1 cellular context compared by ENCODE assay signal in the genomic region with DNA sequence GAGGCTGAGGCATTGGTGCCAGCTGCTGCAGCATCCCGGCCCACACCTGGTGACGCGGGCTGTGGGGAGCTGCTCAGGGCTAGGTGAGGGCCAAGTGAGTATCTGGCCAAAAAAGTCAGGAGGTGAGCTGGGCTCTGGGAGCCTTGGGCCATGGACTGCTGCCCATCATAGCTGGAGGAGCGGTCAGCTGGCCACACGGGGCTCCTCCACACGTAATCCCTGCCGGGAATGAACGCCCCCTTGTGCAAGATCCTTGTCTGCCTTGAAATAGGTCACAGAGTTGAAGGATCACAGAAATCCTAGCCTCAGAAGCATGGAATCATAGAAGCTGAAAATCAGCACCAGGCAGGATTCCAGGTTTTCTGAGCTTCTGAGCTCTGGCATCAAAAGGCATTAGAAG.
TF ChIP-seq lines count a peak whose summit lies in the region.

No MANE protein-coding gene starts in this region.

TF ChIP-seq in HepG2, 621 proteins besides CTCF, POLR2A, EP300 and RAD21 (continues in another document):
- TF ChIP-seq, protein P1, sequence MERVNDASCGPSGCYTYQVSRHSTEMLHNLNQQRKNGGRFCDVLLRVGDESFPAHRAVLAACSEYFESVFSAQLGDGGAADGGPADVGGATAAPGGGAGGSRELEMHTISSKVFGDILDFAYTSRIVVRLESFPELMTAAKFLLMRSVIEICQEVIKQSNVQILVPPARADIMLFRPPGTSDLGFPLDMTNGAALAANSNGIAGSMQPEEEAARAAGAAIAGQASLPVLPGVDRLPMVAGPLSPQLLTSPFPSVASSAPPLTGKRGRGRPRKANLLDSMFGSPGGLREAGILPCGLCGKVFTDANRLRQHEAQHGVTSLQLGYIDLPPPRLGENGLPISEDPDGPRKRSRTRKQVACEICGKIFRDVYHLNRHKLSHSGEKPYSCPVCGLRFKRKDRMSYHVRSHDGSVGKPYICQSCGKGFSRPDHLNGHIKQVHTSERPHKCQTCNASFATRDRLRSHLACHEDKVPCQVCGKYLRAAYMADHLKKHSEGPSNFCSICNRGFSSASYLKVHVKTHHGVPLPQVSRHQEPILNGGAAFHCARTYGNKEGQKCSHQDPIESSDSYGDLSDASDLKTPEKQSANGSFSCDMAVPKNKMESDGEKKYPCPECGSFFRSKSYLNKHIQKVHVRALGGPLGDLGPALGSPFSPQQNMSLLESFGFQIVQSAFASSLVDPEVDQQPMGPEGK (CRISPR knock-in tag; IDR thresholded peaks at IDR 0.05): 0 out of 2 replicates have a peak, but pooled peaks have one; percentile 17
- TF ChIP-seq HNF4A (CRISPR knock-in tag; IDR thresholded peaks at IDR 0.05) (peak; percentile 16; the same call in 1 of the 2 replicates), RXRB (CRISPR knock-in tag; IDR thresholded peaks at IDR 0.05; ENCODE audit: borderline replicate concordance) (peak; percentile 39; the same call in 1 of the 2 replicates), SOX6 (IDR thresholded peaks at IDR 0.05) (no peak), SOX6 (CRISPR knock-in tag; IDR thresholded peaks at IDR 0.05) (peak; percentile 25; the same call in 1 of the 2 replicates), ZNF263 (CRISPR knock-in tag; IDR thresholded peaks at IDR 0.05) (peak; percentile 70), ZSCAN9 (CRISPR knock-in tag; IDR thresholded peaks at IDR 0.05; ENCODE audit: borderline replicate concordance) (no peak), NCOA2 (CRISPR knock-in tag; IDR thresholded peaks at IDR 0.05) (0 out of 2 replicates have a peak, but pooled peaks have one; percentile 13), KDM4B (CRISPR knock-in tag; IDR thresholded peaks at IDR 0.05) (0 out of 2 replicates have a peak, but pooled peaks have one; percentile 27), CREB1 (IDR thresholded peaks at IDR 0.05) (no peak), CREB1 (CRISPR knock-in tag; IDR thresholded peaks at IDR 0.05) (0 out of 2 replicates have a peak, but pooled peaks have one; percentile 17), ARNTL (CRISPR knock-in tag; IDR thresholded peaks at IDR 0.05) (no peak), BCL6 (CRISPR knock-in tag; IDR thresholded peaks at IDR 0.05) (peak; percentile 61), TEAD3 (CRISPR knock-in tag; optimal IDR thresholded peaks at IDR 0.05; ENCODE audit: borderline replicate concordance) (peak; percentile 59), ZBTB7A (CRISPR knock-in tag; IDR thresholded peaks at IDR 0.05) (0 out of 2 replicates have a peak, but pooled peaks have one; percentile 38), SAP130 (CRISPR knock-in tag; IDR thresholded peaks at IDR 0.05; ENCODE audit: low read depth) (0 out of 2 replicates have a peak, but pooled peaks have one; percentile 28), SMC3 (IDR thresholded peaks at IDR 0.05; ENCODE audit: low read length) (peak; percentile 15; the same call in 1 of the 2 replicates), FOXK2 (IDR thresholded peaks at IDR 0.05) (no peak), ZNF331 (CRISPR knock-in tag; IDR thresholded peaks at IDR 0.05) (peak; percentile 24; the same call in 1 of the 2 replicates), STAG1 (CRISPR knock-in tag; IDR thresholded peaks at IDR 0.05) (peak; percentile 66), FOXA3 (CRISPR knock-in tag; IDR thresholded peaks at IDR 0.05) (0 out of 2 replicates have a peak, but pooled peaks have one; percentile 7), ERF (CRISPR knock-in tag; IDR thresholded peaks at IDR 0.05) (0 out of 2 replicates have a peak, but pooled peaks have one; percentile 37), RXRA (CRISPR knock-in tag; IDR thresholded peaks at IDR 0.05) (peak; percentile 33; the same call in 1 of the 2 replicates)
- TF ChIP-seq, protein P2, sequence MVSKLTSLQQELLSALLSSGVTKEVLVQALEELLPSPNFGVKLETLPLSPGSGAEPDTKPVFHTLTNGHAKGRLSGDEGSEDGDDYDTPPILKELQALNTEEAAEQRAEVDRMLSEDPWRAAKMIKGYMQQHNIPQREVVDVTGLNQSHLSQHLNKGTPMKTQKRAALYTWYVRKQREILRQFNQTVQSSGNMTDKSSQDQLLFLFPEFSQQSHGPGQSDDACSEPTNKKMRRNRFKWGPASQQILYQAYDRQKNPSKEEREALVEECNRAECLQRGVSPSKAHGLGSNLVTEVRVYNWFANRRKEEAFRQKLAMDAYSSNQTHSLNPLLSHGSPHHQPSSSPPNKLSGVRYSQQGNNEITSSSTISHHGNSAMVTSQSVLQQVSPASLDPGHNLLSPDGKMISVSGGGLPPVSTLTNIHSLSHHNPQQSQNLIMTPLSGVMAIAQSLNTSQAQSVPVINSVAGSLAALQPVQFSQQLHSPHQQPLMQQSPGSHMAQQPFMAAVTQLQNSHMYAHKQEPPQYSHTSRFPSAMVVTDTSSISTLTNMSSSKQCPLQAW (CRISPR knock-in tag; IDR thresholded peaks at IDR 0.05): no peak
- TF ChIP-seq, protein P3, sequence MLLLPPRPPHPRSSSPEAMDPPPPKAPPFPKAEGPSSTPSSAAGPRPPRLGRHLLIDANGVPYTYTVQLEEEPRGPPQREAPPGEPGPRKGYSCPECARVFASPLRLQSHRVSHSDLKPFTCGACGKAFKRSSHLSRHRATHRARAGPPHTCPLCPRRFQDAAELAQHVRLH (CRISPR knock-in tag; IDR thresholded peaks at IDR 0.05; ENCODE audit: borderline replicate concordance, low read depth): 0 out of 2 replicates have a peak, but pooled peaks have one; percentile 16
- TF ChIP-seq, protein P4, sequence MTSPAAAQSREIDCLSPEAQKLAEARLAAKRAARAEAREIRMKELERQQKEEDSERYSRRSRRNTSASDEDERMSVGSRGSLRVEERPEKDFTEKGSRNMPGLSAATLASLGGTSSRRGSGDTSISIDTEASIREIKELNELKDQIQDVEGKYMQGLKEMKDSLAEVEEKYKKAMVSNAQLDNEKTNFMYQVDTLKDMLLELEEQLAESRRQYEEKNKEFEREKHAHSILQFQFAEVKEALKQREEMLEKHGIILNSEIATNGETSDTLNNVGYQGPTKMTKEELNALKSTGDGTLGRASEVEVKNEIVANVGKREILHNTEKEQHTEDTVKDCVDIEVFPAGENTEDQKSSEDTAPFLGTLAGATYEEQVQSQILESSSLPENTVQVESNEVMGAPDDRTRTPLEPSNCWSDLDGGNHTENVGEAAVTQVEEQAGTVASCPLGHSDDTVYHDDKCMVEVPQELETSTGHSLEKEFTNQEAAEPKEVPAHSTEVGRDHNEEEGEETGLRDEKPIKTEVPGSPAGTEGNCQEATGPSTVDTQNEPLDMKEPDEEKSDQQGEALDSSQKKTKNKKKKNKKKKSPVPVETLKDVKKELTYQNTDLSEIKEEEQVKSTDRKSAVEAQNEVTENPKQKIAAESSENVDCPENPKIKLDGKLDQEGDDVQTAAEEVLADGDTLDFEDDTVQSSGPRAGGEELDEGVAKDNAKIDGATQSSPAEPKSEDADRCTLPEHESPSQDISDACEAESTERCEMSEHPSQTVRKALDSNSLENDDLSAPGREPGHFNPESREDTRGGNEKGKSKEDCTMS (CRISPR knock-in tag; conservative IDR thresholded peaks at IDR 0.05): no peak
- TF ChIP-seq, protein P5, sequence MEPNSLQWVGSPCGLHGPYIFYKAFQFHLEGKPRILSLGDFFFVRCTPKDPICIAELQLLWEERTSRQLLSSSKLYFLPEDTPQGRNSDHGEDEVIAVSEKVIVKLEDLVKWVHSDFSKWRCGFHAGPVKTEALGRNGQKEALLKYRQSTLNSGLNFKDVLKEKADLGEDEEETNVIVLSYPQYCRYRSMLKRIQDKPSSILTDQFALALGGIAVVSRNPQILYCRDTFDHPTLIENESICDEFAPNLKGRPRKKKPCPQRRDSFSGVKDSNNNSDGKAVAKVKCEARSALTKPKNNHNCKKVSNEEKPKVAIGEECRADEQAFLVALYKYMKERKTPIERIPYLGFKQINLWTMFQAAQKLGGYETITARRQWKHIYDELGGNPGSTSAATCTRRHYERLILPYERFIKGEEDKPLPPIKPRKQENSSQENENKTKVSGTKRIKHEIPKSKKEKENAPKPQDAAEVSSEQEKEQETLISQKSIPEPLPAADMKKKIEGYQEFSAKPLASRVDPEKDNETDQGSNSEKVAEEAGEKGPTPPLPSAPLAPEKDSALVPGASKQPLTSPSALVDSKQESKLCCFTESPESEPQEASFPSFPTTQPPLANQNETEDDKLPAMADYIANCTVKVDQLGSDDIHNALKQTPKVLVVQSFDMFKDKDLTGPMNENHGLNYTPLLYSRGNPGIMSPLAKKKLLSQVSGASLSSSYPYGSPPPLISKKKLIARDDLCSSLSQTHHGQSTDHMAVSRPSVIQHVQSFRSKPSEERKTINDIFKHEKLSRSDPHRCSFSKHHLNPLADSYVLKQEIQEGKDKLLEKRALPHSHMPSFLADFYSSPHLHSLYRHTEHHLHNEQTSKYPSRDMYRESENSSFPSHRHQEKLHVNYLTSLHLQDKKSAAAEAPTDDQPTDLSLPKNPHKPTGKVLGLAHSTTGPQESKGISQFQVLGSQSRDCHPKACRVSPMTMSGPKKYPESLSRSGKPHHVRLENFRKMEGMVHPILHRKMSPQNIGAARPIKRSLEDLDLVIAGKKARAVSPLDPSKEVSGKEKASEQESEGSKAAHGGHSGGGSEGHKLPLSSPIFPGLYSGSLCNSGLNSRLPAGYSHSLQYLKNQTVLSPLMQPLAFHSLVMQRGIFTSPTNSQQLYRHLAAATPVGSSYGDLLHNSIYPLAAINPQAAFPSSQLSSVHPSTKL (CRISPR knock-in tag; IDR thresholded peaks at IDR 0.05): peak; percentile 56; the same call in 1 of the 2 replicates
- TF ChIP-seq, protein P6, sequence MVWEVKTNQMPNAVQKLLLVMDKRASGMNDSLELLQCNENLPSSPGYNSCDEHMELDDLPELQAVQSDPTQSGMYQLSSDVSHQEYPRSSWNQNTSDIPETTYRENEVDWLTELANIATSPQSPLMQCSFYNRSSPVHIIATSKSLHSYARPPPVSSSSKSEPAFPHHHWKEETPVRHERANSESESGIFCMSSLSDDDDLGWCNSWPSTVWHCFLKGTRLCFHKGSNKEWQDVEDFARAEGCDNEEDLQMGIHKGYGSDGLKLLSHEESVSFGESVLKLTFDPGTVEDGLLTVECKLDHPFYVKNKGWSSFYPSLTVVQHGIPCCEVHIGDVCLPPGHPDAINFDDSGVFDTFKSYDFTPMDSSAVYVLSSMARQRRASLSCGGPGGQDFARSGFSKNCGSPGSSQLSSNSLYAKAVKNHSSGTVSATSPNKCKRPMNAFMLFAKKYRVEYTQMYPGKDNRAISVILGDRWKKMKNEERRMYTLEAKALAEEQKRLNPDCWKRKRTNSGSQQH (CRISPR knock-in tag; IDR thresholded peaks at IDR 0.05; ENCODE audit: low read depth): no peak
- TF ChIP-seq, protein P7, sequence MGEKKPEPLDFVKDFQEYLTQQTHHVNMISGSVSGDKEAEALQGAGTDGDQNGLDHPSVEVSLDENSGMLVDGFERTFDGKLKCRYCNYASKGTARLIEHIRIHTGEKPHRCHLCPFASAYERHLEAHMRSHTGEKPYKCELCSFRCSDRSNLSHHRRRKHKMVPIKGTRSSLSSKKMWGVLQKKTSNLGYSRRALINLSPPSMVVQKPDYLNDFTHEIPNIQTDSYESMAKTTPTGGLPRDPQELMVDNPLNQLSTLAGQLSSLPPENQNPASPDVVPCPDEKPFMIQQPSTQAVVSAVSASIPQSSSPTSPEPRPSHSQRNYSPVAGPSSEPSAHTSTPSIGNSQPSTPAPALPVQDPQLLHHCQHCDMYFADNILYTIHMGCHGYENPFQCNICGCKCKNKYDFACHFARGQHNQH (CRISPR knock-in tag; IDR thresholded peaks at IDR 0.05): peak; percentile 20; the same call in 1 of the 2 replicates
- TF ChIP-seq, protein P8, sequence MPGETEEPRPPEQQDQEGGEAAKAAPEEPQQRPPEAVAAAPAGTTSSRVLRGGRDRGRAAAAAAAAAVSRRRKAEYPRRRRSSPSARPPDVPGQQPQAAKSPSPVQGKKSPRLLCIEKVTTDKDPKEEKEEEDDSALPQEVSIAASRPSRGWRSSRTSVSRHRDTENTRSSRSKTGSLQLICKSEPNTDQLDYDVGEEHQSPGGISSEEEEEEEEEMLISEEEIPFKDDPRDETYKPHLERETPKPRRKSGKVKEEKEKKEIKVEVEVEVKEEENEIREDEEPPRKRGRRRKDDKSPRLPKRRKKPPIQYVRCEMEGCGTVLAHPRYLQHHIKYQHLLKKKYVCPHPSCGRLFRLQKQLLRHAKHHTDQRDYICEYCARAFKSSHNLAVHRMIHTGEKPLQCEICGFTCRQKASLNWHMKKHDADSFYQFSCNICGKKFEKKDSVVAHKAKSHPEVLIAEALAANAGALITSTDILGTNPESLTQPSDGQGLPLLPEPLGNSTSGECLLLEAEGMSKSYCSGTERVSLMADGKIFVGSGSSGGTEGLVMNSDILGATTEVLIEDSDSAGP (CRISPR knock-in tag; IDR thresholded peaks at IDR 0.05; ENCODE audit: borderline replicate concordance): 0 out of 2 replicates have a peak, but pooled peaks have one; percentile 18
